Comparison of ENCODE assay signal across 9 cellular contexts in the genomic region with DNA sequence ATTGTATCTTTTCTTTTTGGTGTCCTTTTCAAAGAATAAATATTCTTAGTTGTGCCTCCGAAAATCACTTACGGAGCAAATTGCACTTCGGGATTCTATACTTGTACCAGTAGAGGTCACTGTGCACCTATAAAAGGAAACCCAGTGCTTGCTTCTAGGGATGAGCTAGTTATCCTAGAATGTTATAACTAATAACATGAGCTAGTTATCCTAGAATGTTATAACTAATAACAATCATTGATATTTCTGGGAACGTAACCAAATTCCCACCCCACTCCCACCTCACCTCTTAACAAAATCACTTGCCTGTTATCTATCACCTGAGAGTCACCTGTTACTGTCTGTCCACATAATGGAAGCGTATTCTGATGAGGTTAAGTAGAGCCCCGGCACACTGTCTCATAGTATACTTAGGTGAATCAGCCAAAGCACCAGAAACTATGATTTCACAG.
DNase-seq lines count a peak whose midpoint lies in the region; ATAC-seq and TF ChIP-seq lines count a peak whose summit lies in the region.
"Had no signal": no experiment of that assay in that cellular context is flagged by ENCODE, and none has a peak within 500 bp of the region (broad histone marks: within the 10 kb centered on the region; RNA-seq: fewer than 3 reads in every experiment).

No MANE protein-coding gene starts in this region.

- no peaks in the 10 kb centered on the region for H3K9me3 Mint-ChIP-seq in activated naive CD8-positive, alpha-beta T cell treated with anti-CD3 and anti-CD28 coated beads for 36 hours

- no peak overlapping the region for H3K4me3 ChIP-seq in LNCaP clone FGC (ENCODE audit: low read depth, low read length)
- no peak overlapping the region for H3K4me3 ChIP-seq in SU-DHL-6 (ENCODE audit: insufficient read depth, low read length, poor library complexity, severe bottlenecking)
- H3K4me3 ChIP-seq in gastroesophageal sphincter, result no peak overlapping the region
- no peak overlapping the region for H3K4me3 ChIP-seq in sigmoid colon
- no peak overlapping the region for H3K4me3 ChIP-seq in effector memory CD4-positive, alpha-beta T cell (ENCODE audit: insufficient read depth, low read depth, low read length, poor library complexity, severe bottlenecking)
- H3K4me3 ChIP-seq: BLaER1 treated with 17β-estradiol and CSF1 and Interleukin-3, amounts not matched to agents 10 nM and 100 nM had no signal

- peaks cover 0 to 5% (median 0%) of the 10 kb centered on the region in 3 donors for H3K4me1 ChIP-seq in gastroesophageal sphincter
- peaks cover 0 to 8% (median 0%) of the 10 kb centered on the region in 4 donors for H3K4me1 ChIP-seq in sigmoid colon
- no peaks in the 10 kb centered on the region for H3K4me1 ChIP-seq in effector memory CD4-positive, alpha-beta T cell (ENCODE audit: control insufficient read depth, insufficient read depth, low read length, poor library complexity, severe bottlenecking)

- H3F3A ChIP-seq in SU-DHL-6 (ENCODE audit: insufficient read depth), result no peaks in the 10 kb centered on the region; the same call in 1 of the 2 replicates

- 30 to 38% methylated on average over 6 of the region's 6 CpGs for WGBS in gastroesophageal sphincter (ENCODE audit: low coverage in 1 of 2), 2 donors
- 44 to 64% methylated on average over 6 of the region's 6 CpGs for WGBS in sigmoid colon, 2 donors

- no peaks in the 10 kb centered on the region for H3K27me3 Mint-ChIP-seq in activated naive CD8-positive, alpha-beta T cell treated with anti-CD3 and anti-CD28 coated beads for 36 hours

- no peaks in the 10 kb centered on the region for H4K20me1 ChIP-seq in SU-DHL-6 (ENCODE audit: low read depth, low read length)

- peaks cover 3% of the 10 kb centered on the region for H3K36me3 Mint-ChIP-seq in activated naive CD8-positive, alpha-beta T cell treated with anti-CD3 and anti-CD28 coated beads for 36 hours

- no peak overlapping the region for H3K4me2 ChIP-seq in SU-DHL-6 (ENCODE audit: low read depth, low read length, poor library complexity, severe bottlenecking)
- H3K4me2 ChIP-seq: BLaER1 treated with 17β-estradiol and CSF1 and Interleukin-3, amounts not matched to agents 10 nM and 100 nM had no signal

- DNase-seq in DMS79 treated with DMSO at 0.1 percent for 48 hours (lab: John Stamatoyannopoulos, UW), result peak; percentile 43
- DNase-seq in DMS79 (lab: John Stamatoyannopoulos, UW), result no peak
- DNase-seq in LNCaP clone FGC (ENCODE audit: low read depth), result no peak
- no peak for DNase-seq in sigmoid colon
- no peak for DNase-seq in activated naive CD8-positive, alpha-beta T cell treated with anti-CD3 and anti-CD28 coated beads for 36 hours
- DNase-seq in effector memory CD4-positive, alpha-beta T cell, result no peak

- no peak overlapping the region for H2AFZ ChIP-seq in SU-DHL-6 (ENCODE audit: low read depth, low read length, severe bottlenecking)

- ATAC-seq in gastroesophageal sphincter, result no peak

- H3K27ac ChIP-seq in SU-DHL-6 (ENCODE audit: low read depth, low read length), result no peak overlapping the region
- no peak overlapping the region for H3K27ac ChIP-seq in gastroesophageal sphincter
- no peak overlapping the region for H3K27ac ChIP-seq in sigmoid colon
- no peak overlapping the region for H3K27ac ChIP-seq in effector memory CD4-positive, alpha-beta T cell (ENCODE audit: insufficient read depth, low read length, poor library complexity, severe bottlenecking)
- H3K27ac ChIP-seq: BLaER1 treated with 17β-estradiol and CSF1 and Interleukin-3, amounts not matched to agents 10 nM and 100 nM had no signal

- intact Hi-C loops in sigmoid colon (cut with DNase I), result loop anchor here (5.0 to 10.0 kb wide), 2 partner anchors 304 to 377 kb away; no protein-coding TSS in a partner anchor

- peaks cover 8% of the 10 kb centered on the region for H3K4me1 Mint-ChIP-seq in activated naive CD8-positive, alpha-beta T cell treated with anti-CD3 and anti-CD28 coated beads for 36 hours

- H3K36me3 ChIP-seq in SU-DHL-6 (ENCODE audit: low read length), result no peaks in the 10 kb centered on the region
- H3K36me3 ChIP-seq in gastroesophageal sphincter, result no peaks in the 10 kb centered on the region
- H3K36me3 ChIP-seq in sigmoid colon, result no peaks in the 10 kb centered on the region
- no peaks in the 10 kb centered on the region for H3K36me3 ChIP-seq in effector memory CD4-positive, alpha-beta T cell (ENCODE audit: control insufficient read depth, insufficient read depth, low read length)

- peak; percentile 62 for TF ChIP-seq CTCF in LNCaP clone FGC (IDR thresholded peaks at IDR 0.05; ENCODE audit: control insufficient read depth, extremely low read depth, insufficient read depth)
- peak; percentile 61 for TF ChIP-seq CTCF in SU-DHL-6 (IDR thresholded peaks at IDR 0.05; ENCODE audit: insufficient read depth, low read length, poor library complexity, severe bottlenecking)
- peak; percentile 63 to 72 (median 66) for TF ChIP-seq CTCF in gastroesophageal sphincter (IDR thresholded peaks at IDR 0.05)
- TF ChIP-seq CTCF in sigmoid colon (IDR thresholded peaks at IDR 0.05), result peak; percentile 39 to 68 (median 46)

- H3K4me3 Mint-ChIP-seq in activated naive CD8-positive, alpha-beta T cell treated with anti-CD3 and anti-CD28 coated beads for 36 hours, result no peak overlapping the region

- no peaks in the 10 kb centered on the region for H3K27me3 ChIP-seq in SU-DHL-6 (ENCODE audit: low read length)
- H3K27me3 ChIP-seq in gastroesophageal sphincter, result no peaks in the 10 kb centered on the region
- no peaks in the 10 kb centered on the region for H3K27me3 ChIP-seq in sigmoid colon
- H3K27me3 ChIP-seq in effector memory CD4-positive, alpha-beta T cell (replicated peaks; ENCODE audit: control insufficient read depth, insufficient read depth, low read length, poor library complexity, severe bottlenecking), result no peaks in the 10 kb centered on the region
- H3K27me3 ChIP-seq: BLaER1 treated with 17β-estradiol and CSF1 and Interleukin-3, amounts not matched to agents 10 nM and 100 nM had no signal

- TF ChIP-seq POLR2A in gastroesophageal sphincter (IDR thresholded peaks at IDR 0.05), result no peak
- no peak for TF ChIP-seq POLR2A in sigmoid colon (IDR thresholded peaks at IDR 0.05)

- TF ChIP-seq EP300 in gastroesophageal sphincter (IDR thresholded peaks at IDR 0.05) (no peak), sigmoid colon (IDR thresholded peaks at IDR 0.05) (no peak)

- no peak overlapping the region for H3K9ac ChIP-seq in SU-DHL-6 (ENCODE audit: low read length)
- H3K9ac ChIP-seq: BLaER1 treated with 17β-estradiol and CSF1 and Interleukin-3, amounts not matched to agents 10 nM and 100 nM had no signal

- H3K9me2 ChIP-seq in SU-DHL-6 (replicated peaks; ENCODE audit: insufficient read depth, low read length), result no peaks in the 10 kb centered on the region

- no peaks in the 10 kb centered on the region for H3K9me3 ChIP-seq in SU-DHL-6 (ENCODE audit: insufficient read depth, low read length)
- H3K9me3 ChIP-seq in gastroesophageal sphincter, result no peaks in the 10 kb centered on the region
- H3K9me3 ChIP-seq in sigmoid colon, result no peaks in the 10 kb centered on the region
- no peaks in the 10 kb centered on the region for H3K9me3 ChIP-seq in effector memory CD4-positive, alpha-beta T cell (ENCODE audit: control insufficient read depth, low read length)
- H3K9me3 ChIP-seq: BLaER1 treated with 17β-estradiol and CSF1 and Interleukin-3, amounts not matched to agents 10 nM and 100 nM had no signal

- H3K79me2 ChIP-seq in SU-DHL-6 (ENCODE audit: insufficient read depth, low read length), result no peaks in the 10 kb centered on the region; the same call in 1 of the 2 replicates

- H3K27ac Mint-ChIP-seq in activated naive CD8-positive, alpha-beta T cell treated with anti-CD3 and anti-CD28 coated beads for 36 hours, result no peak overlapping the region
